7 cellular contexts compared by ENCODE assay signal in genomic region chrX:23692166-23692565, GRCh38.
"Had no signal": no experiment of that assay in that cellular context is flagged by ENCODE, and none has a peak within 500 bp of the region (broad histone marks: within the 10 kb centered on the region; RNA-seq: fewer than 3 reads in every experiment).

No MANE protein-coding gene starts in this region.

- H3K9me3 ChIP-seq: HAP-1 had no signal

- H3K27ac Mint-ChIP-seq: GM23338, HFFc6 had no signal

- H3K4me2 ChIP-seq: GM23338 had no signal

- DNase-seq: HFFc6, IMR-90, KG1 had no signal

- H3K4me1 ChIP-seq: HAP-1 had no signal

- H3K9me3 Mint-ChIP-seq: GM23338, HFFc6 had no signal

- H3K4me3 Mint-ChIP-seq: GM23338, HFFc6 had no signal

- H2AFZ ChIP-seq: GM23338 had no signal

- H3K36me3 ChIP-seq: HAP-1 had no signal

- ATAC-seq: GM23338, HCT116, K562 had no signal

- H3K4me3 ChIP-seq: GM23338, HAP-1, K562 had no signal

- H3K4me1 Mint-ChIP-seq: GM23338 had no signal
